Comparison of ENCODE assay signal across 26 cellular contexts in the genomic region with DNA sequence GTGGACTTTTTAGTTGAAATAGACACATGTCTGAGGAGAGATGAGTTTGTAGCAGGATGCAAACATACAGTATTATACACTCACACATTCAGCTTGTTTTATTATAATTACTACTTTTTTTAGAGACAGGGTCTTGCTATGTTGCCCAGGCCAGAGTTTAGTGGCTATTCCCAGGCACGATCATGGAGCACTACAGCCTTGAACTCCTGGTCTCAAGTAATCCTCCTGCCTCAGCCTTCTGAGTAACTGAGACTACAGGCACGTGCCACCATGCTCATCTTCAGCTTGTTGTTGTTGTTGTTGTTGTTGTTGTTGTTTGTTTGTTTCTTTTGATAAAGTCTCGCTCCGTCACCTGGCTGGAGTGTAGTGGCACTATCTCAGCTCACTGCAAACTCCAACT.
"Had no signal": no experiment of that assay in that cellular context is flagged by ENCODE, and none has a peak within 500 bp of the region (broad histone marks: within the 10 kb centered on the region; RNA-seq: fewer than 3 reads in every experiment).

No MANE protein-coding gene starts in this region.

- H3K4me2 ChIP-seq: SK-N-SH had no signal

- H3K4me3 ChIP-seq: ascending aorta, Peyer's patch, SJCRH30 had no signal

- ATAC-seq: activated CD4-positive, alpha-beta T cell treated with anti-CD3 and anti-CD28 coated beads for 36 hours; activated T-cell treated with anti-CD3 and anti-CD28 coated beads, Interleukin-2, amount 50 U/mL, for 72 hours had no signal

- H3K4me1 Mint-ChIP-seq: activated CD4-positive, alpha-beta memory T cell treated with anti-CD3 and anti-CD28 coated beads, Interleukin-2, amount 10 ng/mL, durations not matched to agents 7 days and 5 days; activated CD4-positive, alpha-beta T cell treated with anti-CD3 and anti-CD28 coated beads for 36 hours; activated naive CD4-positive, alpha-beta T cell treated with anti-CD3 and anti-CD28 coated beads, Interleukin-2, amount 10 ng/mL, durations not matched to agents 7 days and 5 days; activated naive CD8-positive, alpha-beta T cell treated with anti-CD3 and anti-CD28 coated beads for 36 hours; central memory CD8-positive, alpha-beta T cell had no signal

- H3K36me3 ChIP-seq: ascending aorta, Peyer's patch, SJCRH30 had no signal

- H3K27me3 Mint-ChIP-seq: activated CD4-positive, alpha-beta T cell treated with anti-CD3 and anti-CD28 coated beads for 36 hours; activated naive CD4-positive, alpha-beta T cell treated with anti-CD3 and anti-CD28 coated beads, Interleukin-2, amount 10 ng/mL, durations not matched to agents 7 days and 5 days had no signal

- H3K4me1 ChIP-seq: ascending aorta, Peyer's patch, SJCRH30 had no signal

- DNase-seq: activated CD4-positive, alpha-beta memory T cell treated with anti-CD3 and anti-CD28 coated beads, Interleukin-2, amount 10 ng/mL, durations not matched to agents 7 days and 5 days; activated CD4-positive, alpha-beta T cell treated with anti-CD3 and anti-CD28 coated beads for 36 hours; activated CD4-positive, alpha-beta T cell treated with anti-CD3 and anti-CD28 coated beads, Interleukin-2, amount 50 U/mL, for 1 hour; activated gamma-delta T cell treated with Interleukin-2 at 50 U/mL for 16 hours; activated naive CD4-positive, alpha-beta T cell treated with anti-CD3 and anti-CD28 coated beads, Interleukin-2, amount 10 ng/mL, durations not matched to agents 7 days and 5 days; activated naive CD8-positive, alpha-beta T cell treated with anti-CD3 and anti-CD28 coated beads for 36 hours; activated T-cell treated with anti-CD3 and anti-CD28 coated beads, Interleukin-2, amount 50 U/mL, for 72 hours; NCI-H1048; NCI-H146; NCI-H1930; NCI-H2171; NCI-H2227 treated with DMSO at 0.1 percent for 48 hours; NCI-H69; NK-92 treated with Interleukin-12 subunit alpha and Interleukin-12 subunit beta, amount 100 ng/mL, for 24 hours; OCI-M1; Peyer's patch; Right ventricle myocardium superior; SK-N-SH; T-helper 1 cell had no signal

- H3K27ac ChIP-seq: ascending aorta, Peyer's patch, RWPE1, SJCRH30, VCaP had no signal

- H3K36me3 Mint-ChIP-seq: activated naive CD4-positive, alpha-beta T cell treated with anti-CD3 and anti-CD28 coated beads, Interleukin-2, amount 10 ng/mL, durations not matched to agents 7 days and 5 days; activated naive CD8-positive, alpha-beta T cell treated with anti-CD3 and anti-CD28 coated beads for 36 hours; brain had no signal

- H3K27ac Mint-ChIP-seq: activated CD4-positive, alpha-beta memory T cell treated with anti-CD3 and anti-CD28 coated beads, Interleukin-2, amount 10 ng/mL, durations not matched to agents 7 days and 5 days; activated CD4-positive, alpha-beta T cell treated with anti-CD3 and anti-CD28 coated beads for 36 hours; activated naive CD8-positive, alpha-beta T cell treated with anti-CD3 and anti-CD28 coated beads for 36 hours; activated T-cell treated with anti-CD3 and anti-CD28 coated beads, Interleukin-2, amount 50 U/mL, for 72 hours; activated T-helper 2 cell treated with anti-CD3 and anti-CD28 coated beads, Interferon-gamma antibody, Interleukin-2, Interleukin-4, amounts not matched to agents 10 μg/mL and 5 μg/mL and 100 μg/mL, durations not matched to agents 14 hours and 24 hours and 36 hours had no signal

- H3K27me3 ChIP-seq: ascending aorta, Peyer's patch, SJCRH30 had no signal

- H3K9me3 Mint-ChIP-seq: activated CD4-positive, alpha-beta memory T cell treated with anti-CD3 and anti-CD28 coated beads, Interleukin-2, amount 10 ng/mL, durations not matched to agents 7 days and 5 days; activated naive CD4-positive, alpha-beta T cell treated with anti-CD3 and anti-CD28 coated beads, Interleukin-2, amount 10 ng/mL, durations not matched to agents 7 days and 5 days; activated naive CD8-positive, alpha-beta T cell treated with anti-CD3 and anti-CD28 coated beads for 36 hours; activated T-cell treated with anti-CD3 and anti-CD28 coated beads, Interleukin-2, amount 50 U/mL, for 72 hours; activated T-helper 2 cell treated with anti-CD3 and anti-CD28 coated beads, Interferon-gamma antibody, Interleukin-2, Interleukin-4, amounts not matched to agents 10 μg/mL and 5 μg/mL and 100 μg/mL, durations not matched to agents 14 hours and 24 hours and 36 hours; central memory CD8-positive, alpha-beta T cell had no signal

- H3K9me3 ChIP-seq: ascending aorta, Peyer's patch, SJCRH30, SK-N-SH had no signal

- H3K4me3 Mint-ChIP-seq: activated CD4-positive, alpha-beta memory T cell treated with anti-CD3 and anti-CD28 coated beads, Interleukin-2, amount 10 ng/mL, durations not matched to agents 7 days and 5 days; activated CD4-positive, alpha-beta T cell treated with anti-CD3 and anti-CD28 coated beads for 36 hours; activated naive CD4-positive, alpha-beta T cell treated with anti-CD3 and anti-CD28 coated beads, Interleukin-2, amount 10 ng/mL, durations not matched to agents 7 days and 5 days; activated naive CD8-positive, alpha-beta T cell treated with anti-CD3 and anti-CD28 coated beads for 36 hours; activated T-cell treated with anti-CD3 and anti-CD28 coated beads, Interleukin-2, amount 50 U/mL, for 72 hours; brain; central memory CD8-positive, alpha-beta T cell had no signal

- H3K9ac ChIP-seq: SK-N-SH had no signal
